Comparison of ENCODE assay signal across 24 cellular contexts in the genomic region with DNA sequence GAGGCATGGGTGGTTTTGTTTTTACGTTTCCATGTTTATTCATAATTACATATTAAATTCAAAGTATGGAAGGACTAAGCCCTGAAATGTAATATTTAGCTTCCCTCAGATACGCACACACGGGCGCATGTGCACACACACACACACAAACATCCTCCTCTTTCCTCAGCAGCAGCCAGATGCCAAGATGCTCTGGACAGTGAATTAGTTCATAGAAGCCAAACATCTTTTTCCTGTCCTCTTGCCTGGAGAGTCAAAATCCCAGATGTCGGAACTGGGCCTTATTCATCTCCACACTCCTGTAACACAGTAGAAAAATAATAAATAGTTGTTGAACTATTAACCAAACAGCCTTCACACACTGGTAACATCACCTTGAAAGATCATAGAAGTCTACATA.
"Had no signal": no experiment of that assay in that cellular context is flagged by ENCODE, and none has a peak within 500 bp of the region (broad histone marks: within the 10 kb centered on the region; RNA-seq: fewer than 3 reads in every experiment).

No MANE protein-coding gene starts in this region.

- H3K4me3 ChIP-seq: heart left ventricle, hepatocyte, lung, mucosa of descending colon, ovary, sigmoid colon, smooth muscle cell, tibial nerve, uterus had no signal

- DNase-seq: islet precursor cell; mesendoderm; midbrain; mucosa of descending colon; naive thymus-derived CD4-positive, alpha-beta T cell; ovary; sigmoid colon; stimulated activated CD4-positive, alpha-beta T cell treated with anti-CD3 and anti-CD28 coated beads, Interleukin-1b, Interleukin-23, amount 100 ng/mL, for 48 hours; stimulated activated CD4-positive, alpha-beta T cell treated with anti-CD3 and anti-CD28 coated beads, Interleukin-2, amount 100 ng/mL, for 48 hours; stimulated activated CD4-positive, alpha-beta T cell treated with anti-CD3 and anti-CD28 coated beads, Interleukin-4, amount 100 ng/mL, for 4 hours; stimulated activated CD8-positive, alpha-beta memory T cell treated with anti-CD3 and anti-CD28 coated beads, Interleukin-4, amount 100 ng/mL, for 48 hours; stimulated activated naive CD4-positive, alpha-beta T cell treated with Interleukin-2 at 50 U/mL for 16 hours; stimulated activated naive CD8-positive, alpha-beta T cell treated with anti-CD3 and anti-CD28 coated beads, Interleukin-15, amount 100 ng/mL, for 72 hours; substantia nigra had no signal

- ATAC-seq: left lobe of liver; mucosa of descending colon; naive thymus-derived CD4-positive, alpha-beta T cell; natural killer cell treated with Interleukin-12 subunit alpha and Interleukin-12 subunit beta and Interleukin-15 and Interleukin-18, amount 100 ng/mL, for 72 hours; right cardiac atrium; stimulated activated memory B cell treated with anti-CD40 and anti-IgM and Interleukin-4, amounts not matched to agents 10 μg/mL and 1 μg/mL and 100 μg/mL, for 72 hours; stimulated activated naive CD8-positive, alpha-beta T cell treated with anti-CD3 and anti-CD28 coated beads, Interleukin-15, amount 100 ng/mL, for 72 hours had no signal
